Comparison of ENCODE assay signal across 13 cellular contexts in genomic region chrY:2854145-2854774, GRCh38. TPM values are rescaled to one million over a fixed set of nuclear protein-coding genes. Genes with fewer than 3 reads are reported as not detected.
DNase-seq lines count a peak whose midpoint lies in the region; ATAC-seq and TF ChIP-seq lines count a peak whose summit lies in the region.
"Had no signal": no experiment of that assay in that cellular context is flagged by ENCODE, and none has a peak within 500 bp of the region (broad histone marks: within the 10 kb centered on the region; RNA-seq: fewer than 3 reads in every experiment).

No MANE protein-coding gene starts in this region.

- TF ChIP-seq CTCF in CD4-positive, alpha-beta T cell (IDR thresholded peaks at IDR 0.05): no peak
- TF ChIP-seq CTCF in HFFc6 (IDR thresholded peaks at IDR 0.05) (no peak), body of pancreas (IDR thresholded peaks at IDR 0.05) (no peak)

- H3K4me1 ChIP-seq in body of pancreas: peaks cover 39% of the 10 kb centered on the region
- H3K4me1 ChIP-seq: BLaER1 treated with 17β-estradiol and CSF1 and Interleukin-3, amounts not matched to agents 10 nM and 100 nM; Caco-2; HAP-1 had no signal

- no peak overlapping the region for H3K4me3 ChIP-seq in body of pancreas
- H3K4me3 ChIP-seq: BLaER1 treated with 17β-estradiol and CSF1 and Interleukin-3, amounts not matched to agents 10 nM and 100 nM; GM23248; HAP-1 had no signal

- no peaks in the 10 kb centered on the region for H3K9me3 ChIP-seq in CD4-positive, alpha-beta T cell (ENCODE audit: control insufficient read depth, low read length)
- H3K9me3 ChIP-seq in body of pancreas: no peaks in the 10 kb centered on the region
- H3K9me3 ChIP-seq: BLaER1 treated with 17β-estradiol and CSF1 and Interleukin-3, amounts not matched to agents 10 nM and 100 nM; Caco-2; HAP-1 had no signal

- no peaks in the 10 kb centered on the region for H3K9me3 Mint-ChIP-seq in activated CD4-positive, alpha-beta memory T cell treated with anti-CD3 and anti-CD28 coated beads, Interleukin-2, amount 10 ng/mL, durations not matched to agents 7 days and 5 days
- H3K9me3 Mint-ChIP-seq in activated CD4-positive, alpha-beta memory T cell treated with anti-CD3 and anti-CD28 coated beads for 36 hours: no peaks in the 10 kb centered on the region
- no peaks in the 10 kb centered on the region for H3K9me3 Mint-ChIP-seq in CD4-positive, alpha-beta T cell
- H3K9me3 Mint-ChIP-seq in HFFc6: no peaks in the 10 kb centered on the region

- intact Hi-C loops in activated CD4-positive, alpha-beta memory T cell treated with anti-CD3 and anti-CD28 coated beads for 36 hours (cut with micrococcal nuclease): no loop called here
- intact Hi-C loops in CD4-positive, alpha-beta T cell (cut with DNase I, micrococcal nuclease): no loop called here
- intact Hi-C loops in body of pancreas (cut with DNase I): no loop called here

- H3K4me3 Mint-ChIP-seq in activated CD4-positive, alpha-beta memory T cell treated with anti-CD3 and anti-CD28 coated beads, Interleukin-2, amount 10 ng/mL, durations not matched to agents 7 days and 5 days: no peak overlapping the region
- H3K4me3 Mint-ChIP-seq in activated CD4-positive, alpha-beta memory T cell treated with anti-CD3 and anti-CD28 coated beads for 36 hours: no peak overlapping the region
- no peak overlapping the region for H3K4me3 Mint-ChIP-seq in CD4-positive, alpha-beta T cell
- peak overlapping the region; percentile 29; the same call in 1 of the 2 replicates for H3K4me3 Mint-ChIP-seq in HFFc6
- H3K4me3 Mint-ChIP-seq: B cell had no signal

- 22 to 40% methylated on average over 5 to 6 of the region's 6 CpGs for WGBS in body of pancreas, 2 donors

- no peak for TF ChIP-seq POLR2A in body of pancreas (IDR thresholded peaks at IDR 0.05)

- H3K27ac ChIP-seq in CD4-positive, alpha-beta T cell (ENCODE audit: low read depth, low read length): no peak overlapping the region
- H3K27ac ChIP-seq in body of pancreas: peak overlapping the region in 2 of 4 donors; percentile 11 to 36
- H3K27ac ChIP-seq: BLaER1 treated with 17β-estradiol and CSF1 and Interleukin-3, amounts not matched to agents 10 nM and 100 nM; GM23248 had no signal

- CTCF ChIA-PET in activated CD4-positive, alpha-beta memory T cell treated with anti-CD3 and anti-CD28 coated beads, Interleukin-2, amount 10 ng/mL, durations not matched to agents 7 days and 5 days (lab: Charles Lee): no interaction called here
- CTCF ChIA-PET in activated CD4-positive, alpha-beta memory T cell treated with anti-CD3 and anti-CD28 coated beads for 36 hours (lab: Charles Lee): no interaction called here
- CTCF ChIA-PET in CD4-positive, alpha-beta T cell (lab: Charles Lee): no interaction called here

- H3K4me1 Mint-ChIP-seq in activated CD4-positive, alpha-beta memory T cell treated with anti-CD3 and anti-CD28 coated beads, Interleukin-2, amount 10 ng/mL, durations not matched to agents 7 days and 5 days: peaks cover 78% of the 10 kb centered on the region
- H3K4me1 Mint-ChIP-seq in activated CD4-positive, alpha-beta memory T cell treated with anti-CD3 and anti-CD28 coated beads for 36 hours (ENCODE audit: low read depth): peaks cover 82% of the 10 kb centered on the region
- peaks cover 89% of the 10 kb centered on the region for H3K4me1 Mint-ChIP-seq in CD4-positive, alpha-beta T cell (ENCODE audit: low read depth)
- peaks cover 77% of the 10 kb centered on the region for H3K4me1 Mint-ChIP-seq in HFFc6 (ENCODE audit: low read depth)

- no peak for ATAC-seq in CD4-positive, alpha-beta T cell (ENCODE audit: poor library complexity)
- ATAC-seq in body of pancreas (peak; percentile 89), HG03280 (IDR thresholded peaks at IDR 0.05; ENCODE audit: unreplicated experiment) (no peak), HG02870 (IDR thresholded peaks at IDR 0.05; ENCODE audit: unreplicated experiment) (no peak)

- DNase-seq in activated CD4-positive, alpha-beta memory T cell treated with anti-CD3 and anti-CD28 coated beads, Interleukin-2, amount 10 ng/mL, durations not matched to agents 7 days and 5 days: no peak
- DNase-seq in activated CD4-positive, alpha-beta memory T cell treated with anti-CD3 and anti-CD28 coated beads for 36 hours: no peak
- no peak for DNase-seq in CD4-positive, alpha-beta T cell
- DNase-seq in HFFc6 (no peak), body of pancreas (no peak), hippocampal formation (lab: John Stamatoyannopoulos, UW) (no peak)
- DNase-seq: Caco-2, GM23248 had no signal

- POLR2A ChIA-PET in activated CD4-positive, alpha-beta memory T cell treated with anti-CD3 and anti-CD28 coated beads, Interleukin-2, amount 10 ng/mL, durations not matched to agents 7 days and 5 days (lab: Charles Lee): no interaction called here
- POLR2A ChIA-PET in activated CD4-positive, alpha-beta memory T cell treated with anti-CD3 and anti-CD28 coated beads for 36 hours (lab: Charles Lee): no interaction called here
- POLR2A ChIA-PET in CD4-positive, alpha-beta T cell (lab: Charles Lee): no interaction called here

- H3K27me3 Mint-ChIP-seq in activated CD4-positive, alpha-beta memory T cell treated with anti-CD3 and anti-CD28 coated beads, Interleukin-2, amount 10 ng/mL, durations not matched to agents 7 days and 5 days: no peaks in the 10 kb centered on the region
- no peaks in the 10 kb centered on the region for H3K27me3 Mint-ChIP-seq in activated CD4-positive, alpha-beta memory T cell treated with anti-CD3 and anti-CD28 coated beads for 36 hours
- no peaks in the 10 kb centered on the region for H3K27me3 Mint-ChIP-seq in CD4-positive, alpha-beta T cell
- H3K27me3 Mint-ChIP-seq in HFFc6 (ENCODE audit: insufficient read depth): no peaks in the 10 kb centered on the region; the same call in 1 of the 2 replicates
- H3K27me3 Mint-ChIP-seq: B cell had no signal

- no peaks in the 10 kb centered on the region for H3K36me3 ChIP-seq in body of pancreas (replicated peaks in 1 of 2; ENCODE audit: insufficient read depth in 1 of 2, low read depth in 2 of 2)
- H3K36me3 ChIP-seq: BLaER1 treated with 17β-estradiol and CSF1 and Interleukin-3, amounts not matched to agents 10 nM and 100 nM; HAP-1 had no signal

- H3K27ac Mint-ChIP-seq in activated CD4-positive, alpha-beta memory T cell treated with anti-CD3 and anti-CD28 coated beads, Interleukin-2, amount 10 ng/mL, durations not matched to agents 7 days and 5 days: peak overlapping the region; percentile 29
- no peak overlapping the region for H3K27ac Mint-ChIP-seq in activated CD4-positive, alpha-beta memory T cell treated with anti-CD3 and anti-CD28 coated beads for 36 hours
- peak overlapping the region; percentile 44 for H3K27ac Mint-ChIP-seq in CD4-positive, alpha-beta T cell
- H3K27ac Mint-ChIP-seq in HFFc6: peak overlapping the region; percentile 51
- H3K27ac Mint-ChIP-seq: B cell had no signal

- H3K36me3 Mint-ChIP-seq in activated CD4-positive, alpha-beta memory T cell treated with anti-CD3 and anti-CD28 coated beads, Interleukin-2, amount 10 ng/mL, durations not matched to agents 7 days and 5 days (ENCODE audit: low read depth): peaks cover 91% of the 10 kb centered on the region
- H3K36me3 Mint-ChIP-seq in activated CD4-positive, alpha-beta memory T cell treated with anti-CD3 and anti-CD28 coated beads for 36 hours: peaks cover 67% of the 10 kb centered on the region
- H3K36me3 Mint-ChIP-seq in CD4-positive, alpha-beta T cell (ENCODE audit: low read depth): peaks cover 93% of the 10 kb centered on the region
- H3K36me3 Mint-ChIP-seq in HFFc6 (ENCODE audit: low read depth): peaks cover 41% of the 10 kb centered on the region

- H3K27me3 ChIP-seq in CD4-positive, alpha-beta T cell (ENCODE audit: control insufficient read depth, insufficient read depth, low read length): no peaks in the 10 kb centered on the region
- H3K27me3 ChIP-seq in body of pancreas: no peaks in the 10 kb centered on the region
- H3K27me3 ChIP-seq: BLaER1 treated with 17β-estradiol and CSF1 and Interleukin-3, amounts not matched to agents 10 nM and 100 nM had no signal

RNA-seq across cellular contexts. Expression of gene RPS4Y1, which starts 12.9 kb away (rescaled TPM):
- 100 to 1,000 TPM; 248 to 251 TPM for total RNA-seq in activated CD4-positive, alpha-beta memory T cell treated with anti-CD3 and anti-CD28 coated beads, Interleukin-2, amount 10 ng/mL, durations not matched to agents 7 days and 5 days
- total RNA-seq in activated CD4-positive, alpha-beta memory T cell treated with anti-CD3 and anti-CD28 coated beads for 36 hours: 100 to 1,000 TPM; 295 to 302 TPM
- 100 to 1,000 TPM; 495 to 496 TPM for total RNA-seq in CD4-positive, alpha-beta T cell
- 100 to 1,000 TPM; 295 to 324 (median 307) TPM for total RNA-seq in HFFc6 (2021; fragmentation: NEBNext Ultra II Directional; extraction: Animal tissue kit (Norgen Biotek cat#: 25700))
- total RNA-seq in body of pancreas: not detected
- total RNA-seq: Caco-2 had no signal
